8 cellular contexts compared by ENCODE assay signal in the genomic region with DNA sequence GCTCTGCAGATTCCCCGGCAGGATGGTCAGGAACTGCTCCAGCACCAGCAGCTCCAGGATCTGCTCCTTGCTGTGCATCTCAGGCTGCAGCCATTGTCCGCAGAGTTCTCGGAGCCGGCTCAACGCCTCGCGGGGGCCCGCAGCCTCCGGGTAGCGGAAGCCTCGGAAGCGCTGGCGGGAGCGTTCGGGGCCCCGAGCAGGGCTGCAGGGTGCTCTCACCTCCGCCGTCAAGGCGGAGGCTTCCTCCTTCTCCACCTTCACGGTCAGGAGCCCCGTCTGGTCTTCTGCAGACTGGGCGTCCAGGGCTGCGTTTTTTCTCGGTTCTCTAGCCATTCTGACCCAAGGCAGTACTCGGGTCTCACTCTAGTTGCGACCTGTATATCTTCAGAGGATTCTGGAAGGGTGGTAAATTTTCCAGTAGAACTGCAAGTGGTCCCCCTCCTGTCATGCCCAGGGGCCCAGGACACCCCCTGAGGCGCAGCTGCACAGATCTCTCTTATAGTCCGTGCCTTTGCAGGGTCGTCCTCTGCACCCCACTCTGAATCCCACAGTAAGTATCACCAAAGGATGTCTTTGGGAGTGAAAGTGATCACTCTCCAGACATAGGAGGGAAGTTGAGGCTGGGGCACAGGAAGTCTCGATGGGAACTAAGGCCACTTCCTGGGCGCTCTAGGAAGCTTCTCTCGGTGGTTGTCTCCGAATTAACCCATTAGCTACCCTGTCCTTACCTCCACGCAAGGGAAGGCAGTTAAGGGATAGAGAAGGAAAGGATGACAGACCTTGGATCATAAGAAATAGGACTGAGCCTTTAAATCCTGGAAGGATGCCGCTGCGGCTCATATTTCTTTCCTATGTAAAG. TPM values are rescaled to one million over a fixed set of nuclear protein-coding genes. Genes with fewer than 3 reads are reported as not detected.
DNase-seq lines count a peak whose midpoint lies in the region; ATAC-seq, FAIRE-seq and TF ChIP-seq lines count a peak whose summit lies in the region.

A gene (minus strand): TSS at position 622 of the 859 bp plus-strand sequence. CDS start 289 bp downstream, at position 333.

- peaks cover 0 to 7% of the 10 kb centered on the region in 2 donors for H3K27me3 Mint-ChIP-seq in natural killer cell treated with Interleukin-12 subunit alpha and Interleukin-12 subunit beta and Interleukin-15 and Interleukin-18, amount 100 ng/mL, for 72 hours

- peak within 1 kb of the TSS; percentile 90 for H3K4me3 ChIP-seq in fibroblast of the aortic adventitia (ENCODE audit: low read depth, low read length)

- H3K36me3 Mint-ChIP-seq in natural killer cell treated with Interleukin-12 subunit alpha and Interleukin-12 subunit beta and Interleukin-15 and Interleukin-18, amount 100 ng/mL, for 72 hours: peaks cover 6% of the 10 kb centered on the region

- H3K27ac Mint-ChIP-seq in natural killer cell treated with Interleukin-12 subunit alpha and Interleukin-12 subunit beta and Interleukin-15 and Interleukin-18, amount 100 ng/mL, for 72 hours: peak within 1 kb of the TSS; percentile 85 to 96

- peaks cover 20 to 28% of the 10 kb centered on the region in 2 donors for H3K4me1 Mint-ChIP-seq in natural killer cell treated with Interleukin-12 subunit alpha and Interleukin-12 subunit beta and Interleukin-15 and Interleukin-18, amount 100 ng/mL, for 72 hours (ENCODE audit: low read depth in 2 of 2)

- DNase-seq in D721Med (ENCODE audit: insufficient read length, low spot score) (peak; percentile 36), Kasumi-1 (lab: John Stamatoyannopoulos, UW) (peak; percentile 86 to 92), RPMI7951 (ENCODE audit: low read depth) (peak; percentile 93), fibroblast of the aortic adventitia (ENCODE audit: low read depth) (peak; percentile 97)
- DNase-seq in activated T-helper 1 cell treated with anti-CD3 and anti-CD28 coated beads, Interleukin-2, amount 50 U/mL, for 16 hours (ENCODE audit: low read depth in 1 of 2, low spot score in 1 of 2): peak; percentile 57 to 64
- peak; percentile 80 for DNase-seq in natural killer cell treated with Interleukin-12 subunit alpha and Interleukin-12 subunit beta and Interleukin-15 and Interleukin-18, amount 100 ng/mL, for 72 hours (ENCODE audit: low spot score)
- DNase-seq in stimulated activated naive CD4-positive, alpha-beta T cell (lab: John Stamatoyannopoulos, UW): peak; percentile 61 to 86 (median 67)

- FAIRE-seq in D721Med (lab: Jason Lieb, UNC): peak; percentile 35

- peaks cover 5% of the 10 kb centered on the region for H3K9me3 Mint-ChIP-seq in natural killer cell treated with Interleukin-12 subunit alpha and Interleukin-12 subunit beta and Interleukin-15 and Interleukin-18, amount 100 ng/mL, for 72 hours

- H3K4me3 Mint-ChIP-seq in natural killer cell treated with Interleukin-12 subunit alpha and Interleukin-12 subunit beta and Interleukin-15 and Interleukin-18, amount 100 ng/mL, for 72 hours: peak within 1 kb of the TSS; percentile 100

- TF ChIP-seq CTCF in D721Med (IDR thresholded peaks at IDR 0.05; ENCODE audit: insufficient read depth, missing control alignments): no peak
- no peak for TF ChIP-seq CTCF in fibroblast of the aortic adventitia (IDR thresholded peaks at IDR 0.05; ENCODE audit: insufficient read depth, low read length)

- peak; percentile 82 for ATAC-seq in GM21528 (IDR thresholded peaks at IDR 0.05; ENCODE audit: low FRiP score, unreplicated experiment)
- peak; percentile 91 to 92 for ATAC-seq in natural killer cell treated with Interleukin-12 subunit alpha and Interleukin-12 subunit beta and Interleukin-15 and Interleukin-18, amount 100 ng/mL, for 72 hours

RNA-seq across cellular contexts. Expression of the gene that starts here (rescaled TPM):
- 5.0 and 6.2 TPM in 2 replicates for total RNA-seq in RPMI7951 (2014; rRNA removed; shearing (Covaris generic))
- 5.9 and 8.3 TPM in 2 replicates for total RNA-seq in fibroblast of the aortic adventitia (ENCODE audit: low replicate concordance)
- total RNA-seq in natural killer cell treated with Interleukin-12 subunit alpha and Interleukin-12 subunit beta and Interleukin-15 and Interleukin-18, amount 100 ng/mL, for 72 hours: 1 to 10 TPM; 3.3 to 4.7 TPM

Comparison
In these comparisons a context has a peak if more than half of its experiments do, and no peak if none do; other contexts are left out.
1. Peak in every context shown above with its lines: DNase-seq, ATAC-seq and H3K4me3 ChIP-seq.
2. DNase-seq: peak in every context shown above with its lines; median percentile 97 in fibroblast of the aortic adventitia; 93 in RPMI7951; 89 in Kasumi-1; 80 in natural killer cell treated with Interleukin-12 subunit alpha and Interleukin-12 subunit beta and Interleukin-15 and Interleukin-18, amount 100 ng/mL, for 72 hours; 67 in stimulated activated naive CD4-positive, alpha-beta T cell; 60 in activated T-helper 1 cell treated with anti-CD3 and anti-CD28 coated beads, Interleukin-2, amount 50 U/mL, for 16 hours; 36 in D721Med.